34 cellular contexts compared by ENCODE assay signal in genomic region chr4:69991016-69991415, GRCh38. TPM values are rescaled to one million over a fixed set of nuclear protein-coding genes. Genes with fewer than 3 reads are reported as not detected.
"Had no signal": no experiment of that assay in that cellular context is flagged by ENCODE, and none has a peak within 500 bp of the region (broad histone marks: within the 10 kb centered on the region; RNA-seq: fewer than 3 reads in every experiment).

No MANE protein-coding gene starts in this region.

- H3K4me3 Mint-ChIP-seq: dendritic cell treated with granulocyte-macrophage colony-stimulating factor and Interleukin-4, amounts not matched to agents 40 ng/mL and 50 ng/mL, for 4 days; effector memory CD8-positive, alpha-beta T cell; endodermal cell; naive thymus-derived CD4-positive, alpha-beta T cell had no signal

- ATAC-seq: effector memory CD8-positive, alpha-beta T cell; esophagus mucosa; gastrocnemius medialis; heart right ventricle; left cardiac atrium; left lung; left ventricle myocardium superior; lower lobe of right lung; naive thymus-derived CD4-positive, alpha-beta T cell had no signal

- H3K36me3 Mint-ChIP-seq: naive thymus-derived CD4-positive, alpha-beta T cell had no signal

- H3K27me3 ChIP-seq: colonic mucosa, esophagus squamous epithelium, gastrocnemius medialis, heart right ventricle, left lung had no signal

- H3K4me3 ChIP-seq: colonic mucosa, esophagus squamous epithelium, gastrocnemius medialis, heart right ventricle, left lung, lower lobe of right lung had no signal

- H3K27ac Mint-ChIP-seq: dendritic cell treated with granulocyte-macrophage colony-stimulating factor and Interleukin-4, amounts not matched to agents 40 ng/mL and 50 ng/mL, for 4 days; effector memory CD8-positive, alpha-beta T cell; endodermal cell; naive thymus-derived CD4-positive, alpha-beta T cell had no signal

- H3K36me3 ChIP-seq: colonic mucosa, esophagus squamous epithelium, gastrocnemius medialis, heart right ventricle, left lung, lower lobe of right lung had no signal

- H3K4me1 ChIP-seq: colonic mucosa, gastrocnemius medialis, heart right ventricle, left lung, lower lobe of right lung had no signal

- H3K9me3 ChIP-seq: colonic mucosa, esophagus squamous epithelium, gastrocnemius medialis, heart right ventricle, left lung, lower lobe of right lung had no signal

- H3K27me3 Mint-ChIP-seq: dendritic cell treated with granulocyte-macrophage colony-stimulating factor and Interleukin-4, amounts not matched to agents 40 ng/mL and 50 ng/mL, for 4 days; effector memory CD8-positive, alpha-beta T cell had no signal

- H3K4me1 Mint-ChIP-seq: naive thymus-derived CD4-positive, alpha-beta T cell had no signal

- FAIRE-seq: endometrium, islet of Langerhans, keratinocyte had no signal

- H3K9me3 Mint-ChIP-seq: dendritic cell treated with granulocyte-macrophage colony-stimulating factor and Interleukin-4, amounts not matched to agents 40 ng/mL and 50 ng/mL, for 4 days; endodermal cell; naive thymus-derived CD4-positive, alpha-beta T cell had no signal

- DNase-seq: colonic mucosa; cortex of kidney; effector CD8-positive, alpha-beta T cell; effector memory CD8-positive, alpha-beta T cell; endodermal cell; erythroblast; esophagus squamous epithelium; foreskin fibroblast; foreskin melanocyte; gastrocnemius medialis; glutamatergic neuron; head of caudate nucleus; heart right ventricle; hippocampal formation; left cardiac atrium; left lung; left ventricle myocardium superior; lower lobe of right lung; mesenchymal stem cell; midbrain; naive thymus-derived CD4-positive, alpha-beta T cell had no signal

- H3K27ac ChIP-seq: colonic mucosa, epithelial cell of prostate, esophagus squamous epithelium, gastrocnemius medialis, heart right ventricle, left lung, lower lobe of right lung had no signal

RNA-seq across cellular contexts. Expression of gene STATH, which starts 4.8 kb away (rescaled TPM):
- total RNA-seq: colonic mucosa; dermis microvascular lymphatic vessel endothelial cell; endodermal cell; esophagus mucosa; esophagus squamous epithelium; gastrocnemius medialis; glomerular endothelial cell; heart right ventricle; kidney epithelial cell; left cardiac atrium; left lung; left ventricle myocardium superior; lower leg skin; lower lobe of right lung; lung microvascular endothelial cell; mononuclear cell; mucosa of gallbladder; naive thymus-derived CD4-positive, alpha-beta T cell had no signal
- polyA plus RNA-seq: heart right ventricle; keratinocyte; naive thymus-derived CD4-positive, alpha-beta T cell had no signal

RNA-seq across cellular contexts. Expression of gene CSN2, which starts 25.5 kb away (rescaled TPM):
- total RNA-seq: colonic mucosa; dermis microvascular lymphatic vessel endothelial cell; endodermal cell; esophagus mucosa; esophagus squamous epithelium; gastrocnemius medialis; glomerular endothelial cell; heart right ventricle; kidney epithelial cell; left cardiac atrium; left lung; left ventricle myocardium superior; lower leg skin; lower lobe of right lung; lung microvascular endothelial cell; mononuclear cell; mucosa of gallbladder; naive thymus-derived CD4-positive, alpha-beta T cell had no signal
- polyA plus RNA-seq: heart right ventricle; keratinocyte; naive thymus-derived CD4-positive, alpha-beta T cell had no signal

RNA-seq across cellular contexts. Expression of gene HTN3, which starts 37.2 kb away (rescaled TPM):
- total RNA-seq: colonic mucosa; dermis microvascular lymphatic vessel endothelial cell; endodermal cell; esophagus mucosa; esophagus squamous epithelium; gastrocnemius medialis; glomerular endothelial cell; heart right ventricle; kidney epithelial cell; left cardiac atrium; left lung; left ventricle myocardium superior; lower leg skin; lower lobe of right lung; lung microvascular endothelial cell; mononuclear cell; mucosa of gallbladder; naive thymus-derived CD4-positive, alpha-beta T cell had no signal
- polyA plus RNA-seq: heart right ventricle; keratinocyte; naive thymus-derived CD4-positive, alpha-beta T cell had no signal

RNA-seq across cellular contexts. Expression of gene HTN1, which starts 59.2 kb away (rescaled TPM):
- total RNA-seq: colonic mucosa; endodermal cell; esophagus mucosa; esophagus squamous epithelium; gastrocnemius medialis; glomerular endothelial cell; heart right ventricle; kidney epithelial cell; left cardiac atrium; left lung; left ventricle myocardium superior; lower leg skin; lower lobe of right lung; lung microvascular endothelial cell; mononuclear cell; mucosa of gallbladder; naive thymus-derived CD4-positive, alpha-beta T cell had no signal
- polyA plus RNA-seq: heart right ventricle; keratinocyte; naive thymus-derived CD4-positive, alpha-beta T cell had no signal
